Comparison of ENCODE assay signal across 2 cellular contexts in the genomic region with DNA sequence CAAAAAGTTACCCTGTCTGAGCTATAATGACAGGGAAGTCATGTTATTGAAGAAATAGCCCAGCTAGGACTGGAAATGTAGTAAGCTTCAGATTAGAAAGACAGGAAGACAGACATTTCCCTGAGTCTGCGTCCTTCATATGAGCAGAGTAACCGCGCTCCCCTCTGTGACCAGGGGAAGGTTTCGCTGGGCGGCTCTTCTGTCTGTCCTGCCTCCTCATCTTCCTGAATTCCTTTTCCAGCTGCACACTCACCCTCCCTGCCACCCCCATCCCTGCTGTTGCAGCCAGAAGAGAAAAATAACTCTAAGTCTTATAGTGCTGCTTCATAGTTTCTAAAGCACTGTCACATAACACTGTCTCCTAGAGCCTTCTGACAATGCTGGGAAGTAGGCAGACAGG.
TF ChIP-seq lines count a peak whose summit lies in the region.

No MANE protein-coding gene starts in this region.

TF ChIP-seq in H1, 55 proteins besides CTCF, POLR2A, EP300 and RAD21 (continued from another document):
- TF ChIP-seq, protein P1, sequence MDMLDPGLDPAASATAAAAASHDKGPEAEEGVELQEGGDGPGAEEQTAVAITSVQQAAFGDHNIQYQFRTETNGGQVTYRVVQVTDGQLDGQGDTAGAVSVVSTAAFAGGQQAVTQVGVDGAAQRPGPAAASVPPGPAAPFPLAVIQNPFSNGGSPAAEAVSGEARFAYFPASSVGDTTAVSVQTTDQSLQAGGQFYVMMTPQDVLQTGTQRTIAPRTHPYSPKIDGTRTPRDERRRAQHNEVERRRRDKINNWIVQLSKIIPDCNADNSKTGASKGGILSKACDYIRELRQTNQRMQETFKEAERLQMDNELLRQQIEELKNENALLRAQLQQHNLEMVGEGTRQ (IDR thresholded peaks at IDR 0.05; ENCODE audit: low read length), result no peak
- TF ChIP-seq, protein P2, sequence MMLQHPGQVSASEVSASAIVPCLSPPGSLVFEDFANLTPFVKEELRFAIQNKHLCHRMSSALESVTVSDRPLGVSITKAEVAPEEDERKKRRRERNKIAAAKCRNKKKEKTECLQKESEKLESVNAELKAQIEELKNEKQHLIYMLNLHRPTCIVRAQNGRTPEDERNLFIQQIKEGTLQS (IDR thresholded peaks at IDR 0.05; ENCODE audit: insufficient read depth, low read depth, low read length), result no peak
- TF ChIP-seq CBX8 (IDR thresholded peaks at IDR 0.05; ENCODE audit: borderline replicate concordance, low read depth, low read length), result no peak
- TF ChIP-seq BACH1 (IDR thresholded peaks at IDR 0.05; ENCODE audit: low read length), result no peak
- no peak for TF ChIP-seq JUN (IDR thresholded peaks at IDR 0.05; ENCODE audit: low read depth, low read length)
- no peak for TF ChIP-seq TEAD4 (IDR thresholded peaks at IDR 0.05; ENCODE audit: low read depth, low read length)
- TF ChIP-seq HDAC2 (IDR thresholded peaks at IDR 0.05; ENCODE audit: borderline replicate concordance in 1 of 2, low read depth in 2 of 2, low read length in 2 of 2), result no peak
- no peak for TF ChIP-seq EZH2 (IDR thresholded peaks at IDR 0.05; ENCODE audit: low read depth, low read length, severe bottlenecking)
- TF ChIP-seq CHD2 (IDR thresholded peaks at IDR 0.05; ENCODE audit: low read length), result no peak
- no peak for TF ChIP-seq RBBP5 (IDR thresholded peaks at IDR 0.05; ENCODE audit: borderline replicate concordance, low read depth, low read length)
- no peak for TF ChIP-seq BRCA1 (IDR thresholded peaks at IDR 0.05; ENCODE audit: low read depth, low read length)
- TF ChIP-seq PHF8 (conservative IDR thresholded peaks at IDR 0.05; ENCODE audit: low read depth, low read length), result no peak
- TF ChIP-seq SIN3A (conservative IDR thresholded peaks at IDR 0.05 in 1 of 2, IDR thresholded peaks at IDR 0.05 in 1 of 2; ENCODE audit: low read depth in 1 of 2, low read length in 2 of 2), result no peak

TF ChIP-seq in HEK293T, 16 proteins besides CTCF, POLR2A, EP300 and RAD21 (continued from another document):
- TF ChIP-seq BHLHE40 (IDR thresholded peaks at IDR 0.05; ENCODE audit: borderline replicate concordance) (no peak), FOXA1 (IDR thresholded peaks at IDR 0.05) (no peak)
- TF ChIP-seq, protein P3, sequence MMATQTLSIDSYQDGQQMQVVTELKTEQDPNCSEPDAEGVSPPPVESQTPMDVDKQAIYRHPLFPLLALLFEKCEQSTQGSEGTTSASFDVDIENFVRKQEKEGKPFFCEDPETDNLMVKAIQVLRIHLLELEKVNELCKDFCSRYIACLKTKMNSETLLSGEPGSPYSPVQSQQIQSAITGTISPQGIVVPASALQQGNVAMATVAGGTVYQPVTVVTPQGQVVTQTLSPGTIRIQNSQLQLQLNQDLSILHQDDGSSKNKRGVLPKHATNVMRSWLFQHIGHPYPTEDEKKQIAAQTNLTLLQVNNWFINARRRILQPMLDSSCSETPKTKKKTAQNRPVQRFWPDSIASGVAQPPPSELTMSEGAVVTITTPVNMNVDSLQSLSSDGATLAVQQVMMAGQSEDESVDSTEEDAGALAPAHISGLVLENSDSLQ (IDR thresholded peaks at IDR 0.05), result no peak
